In genomic region chr5:33549982-33550567, GRCh38 we compare ENCODE assay signal across 2 cellular contexts.
TF ChIP-seq lines count a peak whose summit lies in the region.

No MANE protein-coding gene starts in this region.

TF ChIP-seq in HepG2, 621 proteins besides CTCF, POLR2A, EP300 and RAD21 (continued from another document and continues in another):
- TF ChIP-seq ZNF280B (CRISPR knock-in tag; IDR thresholded peaks at IDR 0.05; ENCODE audit: borderline replicate concordance) (no peak), ZMAT5 (CRISPR knock-in tag; IDR thresholded peaks at IDR 0.05; ENCODE audit: borderline replicate concordance, low read depth) (no peak), ZMYM4 (CRISPR knock-in tag; IDR thresholded peaks at IDR 0.05) (no peak), GMEB2 (CRISPR knock-in tag; IDR thresholded peaks at IDR 0.05; ENCODE audit: low read depth) (no peak), RFXAP (CRISPR knock-in tag; IDR thresholded peaks at IDR 0.05; ENCODE audit: borderline replicate concordance) (no peak), ZNF337 (CRISPR knock-in tag; IDR thresholded peaks at IDR 0.05; ENCODE audit: borderline replicate concordance, low read depth) (no peak), SNAPC2 (CRISPR knock-in tag; IDR thresholded peaks at IDR 0.05) (no peak), ZNF646 (CRISPR knock-in tag; IDR thresholded peaks at IDR 0.05) (no peak), ZNF180 (CRISPR knock-in tag; IDR thresholded peaks at IDR 0.05; ENCODE audit: borderline replicate concordance, low read depth) (no peak), GTF2F1 (IDR thresholded peaks at IDR 0.05; ENCODE audit: low read length) (no peak)

TF ChIP-seq in K562, 482 proteins besides CTCF, POLR2A, EP300 and RAD21 (continued from another document):
- TF ChIP-seq MTA2 (IDR thresholded peaks at IDR 0.05; ENCODE audit: low read depth): peak; percentile 36; the same call in 1 of the 2 replicates
- TF ChIP-seq CREB5 (CRISPR knock-in tag; IDR thresholded peaks at IDR 0.05): no peak
- TF ChIP-seq ZBTB12 (CRISPR knock-in tag; IDR thresholded peaks at IDR 0.05): no peak
- TF ChIP-seq NONO (IDR thresholded peaks at IDR 0.05; ENCODE audit: low read depth in 2 of 2, low read length in 1 of 2): no peak
- TF ChIP-seq C11orf30 (IDR thresholded peaks at IDR 0.05; ENCODE audit: low read depth): no peak
- no peak for TF ChIP-seq HNRNPL (IDR thresholded peaks at IDR 0.05; ENCODE audit: low read depth, low read length)
- TF ChIP-seq DPF2 (IDR thresholded peaks at IDR 0.05): peak; percentile 24; the same call in 1 of the 2 replicates
- peak; percentile 66 for TF ChIP-seq CBFA2T3 (IDR thresholded peaks at IDR 0.05)
- TF ChIP-seq ZNF407 (IDR thresholded peaks at IDR 0.05; ENCODE audit: low read depth): 0 out of 2 replicates have a peak, but pooled peaks have one; percentile 19
- TF ChIP-seq FIP1L1 (IDR thresholded peaks at IDR 0.05; ENCODE audit: low read depth, low read length, poor library complexity, severe bottlenecking): no peak
- TF ChIP-seq ARID1B (IDR thresholded peaks at IDR 0.05): peak; percentile 53
